ENCODE assay signal across 9 cellular contexts in the genomic region with DNA sequence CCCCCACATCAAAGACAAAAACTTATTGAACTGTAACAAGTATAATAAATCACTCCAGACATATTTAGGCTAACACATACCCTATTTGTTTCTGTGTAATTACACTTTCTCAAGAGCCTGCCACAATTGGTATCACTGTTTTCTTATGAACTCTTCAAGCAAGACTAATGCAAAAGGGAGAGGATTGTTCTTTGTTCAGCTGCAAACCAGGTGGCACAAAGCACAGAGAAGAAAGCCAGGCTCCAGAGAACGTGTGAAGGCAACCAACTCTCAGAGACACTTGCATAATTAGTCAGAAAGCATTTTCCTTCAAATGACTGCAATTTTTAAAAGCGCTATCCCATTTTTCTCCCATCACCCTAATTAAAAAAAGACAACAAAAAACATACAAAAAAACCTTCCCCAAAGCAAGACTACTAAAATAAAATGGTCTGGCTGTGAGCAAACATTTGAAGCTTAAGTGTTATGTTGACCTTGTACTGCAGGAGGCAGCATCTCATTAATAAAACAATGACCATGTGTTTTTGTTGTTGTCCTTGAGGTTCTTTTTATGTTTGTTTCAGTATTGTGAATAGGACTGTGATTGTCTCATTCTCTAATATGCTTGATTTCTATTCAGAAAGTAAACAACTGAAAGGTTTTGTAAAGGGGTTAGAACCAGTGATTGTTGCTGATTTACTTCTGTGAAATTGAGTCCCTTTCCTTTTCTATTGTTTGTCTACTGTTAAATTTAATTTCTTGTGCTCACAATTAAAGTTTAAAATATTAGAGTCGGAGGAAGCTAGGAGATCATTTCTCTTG.
DNase-seq lines count a peak whose midpoint lies in the region; ATAC-seq, FAIRE-seq and TF ChIP-seq lines count a peak whose summit lies in the region.
"Had no signal": no experiment of that assay in that cellular context is flagged by ENCODE, and none has a peak within 500 bp of the region (broad histone marks: within the 10 kb centered on the region; RNA-seq: fewer than 3 reads in every experiment).

No MANE protein-coding gene starts in this region.

- no peaks in the 10 kb centered on the region for H3K27me3 ChIP-seq in bronchial epithelial cell (ENCODE audit: control insufficient read depth, insufficient read depth, low read length)
- no peaks in the 10 kb centered on the region for H3K27me3 ChIP-seq in right lobe of liver
- H3K27me3 ChIP-seq in effector memory CD4-positive, alpha-beta T cell (replicated peaks; ENCODE audit: control insufficient read depth, insufficient read depth, low read length, poor library complexity, severe bottlenecking): no peaks in the 10 kb centered on the region

- TF ChIP-seq POLR2A in right lobe of liver (IDR thresholded peaks at IDR 0.05): no peak

- WGBS in right lobe of liver (ENCODE audit: insufficient coverage, low coverage, low lambda C conversion rate, missing lambda C conversion rate): 59% methylated on average over 3 of the region's 3 CpGs

- H3K4me3 ChIP-seq in bronchial epithelial cell (ENCODE audit: low read depth, low read length) (no peak overlapping the region), right lobe of liver (no peak overlapping the region)
- H3K4me3 ChIP-seq in effector memory CD4-positive, alpha-beta T cell (ENCODE audit: insufficient read depth, low read depth, low read length, poor library complexity, severe bottlenecking): no peak overlapping the region

- no peaks in the 10 kb centered on the region for H3K9me3 ChIP-seq in right lobe of liver
- no peaks in the 10 kb centered on the region for H3K9me3 ChIP-seq in effector memory CD4-positive, alpha-beta T cell (ENCODE audit: control insufficient read depth, low read length)

- no peak overlapping the region for H3K27ac ChIP-seq in right lobe of liver
- no peak overlapping the region for H3K27ac ChIP-seq in effector memory CD4-positive, alpha-beta T cell (ENCODE audit: insufficient read depth, low read length, poor library complexity, severe bottlenecking)

- TF ChIP-seq CTCF in bronchial epithelial cell (IDR thresholded peaks at IDR 0.05; ENCODE audit: insufficient read depth, low read length, severe bottlenecking) (peak; percentile 40), right lobe of liver (IDR thresholded peaks at IDR 0.05) (peak; percentile 54 to 75 (median 66))

- intact Hi-C loops in right lobe of liver (cut with DNase I): no loop called here

- H3K4me1 ChIP-seq in right lobe of liver: peaks cover 0 to 43% (median 14%) of the 10 kb centered on the region in 4 donors
- H3K4me1 ChIP-seq in effector memory CD4-positive, alpha-beta T cell (ENCODE audit: control insufficient read depth, insufficient read depth, low read length, poor library complexity, severe bottlenecking): no peaks in the 10 kb centered on the region

- FAIRE-seq in bronchial epithelial cell (lab: Jason Lieb, UNC): no peak
- FAIRE-seq: A204.1 had no signal

- DNase-seq in DMS 273 (lab: John Stamatoyannopoulos, UW; ENCODE audit: unreplicated experiment) (peak; percentile 42), DMS 273 treated with DMSO at 0.1 percent for 48 hours (lab: John Stamatoyannopoulos, UW) (no peak), NCI-H1694 (lab: John Stamatoyannopoulos, UW) (peak; percentile 64), bronchial epithelial cell (ENCODE audit: low read depth) (peak; percentile 36), right lobe of liver (no peak)
- no peak for DNase-seq in effector memory CD4-positive, alpha-beta T cell
- no peak for DNase-seq in activated CD4-positive, alpha-beta T cell treated with anti-CD3 and anti-CD28 coated beads, Interleukin-2, amount 50 U/mL, for 48 hours

- ATAC-seq in right lobe of liver (peak; percentile 63 to 76 (median 72)), GM18520 (IDR thresholded peaks at IDR 0.05; ENCODE audit: unreplicated experiment) (no peak)

- H3K36me3 ChIP-seq in bronchial epithelial cell (ENCODE audit: control insufficient read depth, insufficient read depth, low read length) (no peaks in the 10 kb centered on the region), right lobe of liver (no peaks in the 10 kb centered on the region)
- no peaks in the 10 kb centered on the region for H3K36me3 ChIP-seq in effector memory CD4-positive, alpha-beta T cell (ENCODE audit: control insufficient read depth, insufficient read depth, low read length)

Comparison
In these comparisons a context has a peak if more than half of its experiments do, and no peak if none do; other contexts are left out.
1. DNase-seq: peak in DMS 273 (single experiment), NCI-H1694 (single experiment) and bronchial epithelial cell (single experiment); none in DMS 273 treated with DMSO at 0.1 percent for 48 hours (single experiment), right lobe of liver (0 of 3), effector memory CD4-positive, alpha-beta T cell (0 of 3) and activated CD4-positive, alpha-beta T cell treated with anti-CD3 and anti-CD28 coated beads, Interleukin-2, amount 50 U/mL, for 48 hours (0 of 2).